Comparison of ENCODE assay signal across 22 cellular contexts in the genomic region with DNA sequence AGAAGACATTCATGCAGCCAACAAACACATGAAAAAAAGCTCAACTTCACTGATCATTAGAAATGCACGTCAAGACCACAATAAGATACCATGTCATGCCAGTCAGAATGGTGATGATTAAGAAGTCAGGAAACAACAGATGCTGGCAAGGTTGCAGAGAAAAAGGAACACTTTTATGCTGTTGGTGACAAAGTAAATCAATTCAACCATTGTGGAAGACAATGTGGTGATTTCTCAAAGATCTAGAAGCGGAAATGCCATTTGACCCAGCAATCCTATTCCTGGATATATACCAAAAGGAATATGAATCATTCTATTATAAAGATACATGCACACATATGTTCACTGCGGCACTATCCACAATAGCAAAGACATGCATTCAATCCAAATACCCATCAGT.
"Had no signal": no experiment of that assay in that cellular context is flagged by ENCODE, and none has a peak within 500 bp of the region (broad histone marks: within the 10 kb centered on the region; RNA-seq: fewer than 3 reads in every experiment).

No MANE protein-coding gene starts in this region.

- H3K9me3 ChIP-seq: SJSA1, SK-N-SH had no signal

- H3K4me3 ChIP-seq: SJSA1 had no signal

- DNase-seq: IMR-90, Karpas-422, KG1, MM.1S, NCI-H1092 treated with DMSO at 0.1 percent for 48 hours, NCI-H1436, NCI-H187, NCI-H2029, NCI-H2081 treated with DMSO at 0.1 percent for 48 hours, NCI-H2171, NCI-H226, NCI-H446, NCI-H510A, NCI-H524 treated with DMSO at 0.1 percent for 48 hours, NCI-H69, NCI-H774, Right ventricle myocardium superior, SIG-M5, SK-N-SH, SW 1271 had no signal

- H3K27me3 ChIP-seq: SJSA1 had no signal

- H3K36me3 ChIP-seq: SJSA1 had no signal

- H3K4me1 ChIP-seq: SJSA1 had no signal

- H3K27ac ChIP-seq: HL-60, SJSA1 had no signal
